Comparison of ENCODE assay signal across 17 cellular contexts in the genomic region with DNA sequence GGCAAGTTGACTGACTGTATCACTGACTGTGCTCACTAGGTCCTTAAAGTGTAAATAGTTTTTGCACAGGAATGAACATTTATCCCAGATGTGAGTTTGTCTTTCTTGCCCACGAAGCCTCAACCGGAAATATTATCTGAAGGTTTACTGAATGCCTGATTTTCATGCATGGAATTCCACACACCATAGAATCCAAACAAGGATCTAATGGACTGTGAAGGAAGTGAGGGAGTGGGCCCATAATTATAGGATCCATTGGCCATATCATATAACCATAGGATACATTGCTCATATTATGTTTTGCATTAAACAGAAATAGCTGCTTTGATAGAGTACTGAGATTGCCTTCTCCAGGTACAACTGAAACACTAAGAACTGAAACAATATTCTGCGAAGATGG.
DNase-seq lines count a peak whose midpoint lies in the region; ATAC-seq and TF ChIP-seq lines count a peak whose summit lies in the region.
"Had no signal": no experiment of that assay in that cellular context is flagged by ENCODE, and none has a peak within 500 bp of the region (broad histone marks: within the 10 kb centered on the region; RNA-seq: fewer than 3 reads in every experiment).

No MANE protein-coding gene starts in this region.

- H3K27ac Mint-ChIP-seq in osteocyte (ENCODE audit: unreplicated experiment): no peak overlapping the region
- H3K27ac Mint-ChIP-seq: B cell; CD4-positive, alpha-beta T cell; CD8-positive, alpha-beta T cell had no signal

- H2AFZ ChIP-seq in PC-9: 0 out of 2 replicates have a peak overlapping the region, but pooled peaks have one; percentile 31

- H3K4me1 ChIP-seq in PC-9 (replicated peaks; ENCODE audit: insufficient read depth): no peaks in the 10 kb centered on the region
- H3K4me1 ChIP-seq: A549; BLaER1 treated with 17β-estradiol and CSF1 and Interleukin-3, amounts not matched to agents 10 nM and 100 nM; Caco-2 had no signal

- no peaks in the 10 kb centered on the region for H3K27me3 ChIP-seq in PC-9 (ENCODE audit: insufficient read depth, low read depth)
- H3K27me3 ChIP-seq: BLaER1 treated with 17β-estradiol and CSF1 and Interleukin-3, amounts not matched to agents 10 nM and 100 nM had no signal

- no peaks in the 10 kb centered on the region for H3K4me1 Mint-ChIP-seq in osteocyte (ENCODE audit: unreplicated experiment)
- H3K4me1 Mint-ChIP-seq: B cell had no signal

- H3K9me3 ChIP-seq in PC-9 (ENCODE audit: insufficient read depth, low read depth): no peaks in the 10 kb centered on the region
- H3K9me3 ChIP-seq: A549; BLaER1 treated with 17β-estradiol and CSF1 and Interleukin-3, amounts not matched to agents 10 nM and 100 nM; Caco-2 had no signal

- no peak overlapping the region for H3K4me3 ChIP-seq in PC-9
- H3K4me3 ChIP-seq: A549; BLaER1 treated with 17β-estradiol and CSF1 and Interleukin-3, amounts not matched to agents 10 nM and 100 nM had no signal

- intact Hi-C loops in PC-9 (cut with micrococcal nuclease; ENCODE audit: unreplicated experiment): no loop called here

- POLR2A ChIA-PET in PC-9 (lab: Charles Lee; ENCODE audit: unreplicated experiment): no interaction called here

- H4K20me1 ChIP-seq in PC-9 (ENCODE audit: insufficient read depth): no peaks in the 10 kb centered on the region
- H4K20me1 ChIP-seq: BLaER1 treated with 17β-estradiol and CSF1 and Interleukin-3, amounts not matched to agents 10 nM and 100 nM had no signal

- DNase-seq in NCI-H748 (lab: John Stamatoyannopoulos, UW; ENCODE audit: unreplicated experiment): peak; percentile 5
- DNase-seq in NCI-H748 treated with DMSO at 0.1 percent for 48 hours (lab: John Stamatoyannopoulos, UW): no peak
- no peak for DNase-seq in PC-9
- no peak for DNase-seq in osteocyte (ENCODE audit: extremely low spot score, unreplicated experiment)
- DNase-seq: AML-193; Caco-2; Calu3; CD4-positive, alpha-beta T cell; CD8-positive, alpha-beta T cell; DMS79 treated with DMSO at 0.1 percent for 48 hours; GF-D8 had no signal

- no TSS peak for BruUV-seq in PC-9 (replicated peaks; lab: Mats Ljungman, UMichigan)

- no peak for TF ChIP-seq CTCF in PC-9 (conservative IDR thresholded peaks at IDR 0.05)
- no peak for TF ChIP-seq CTCF in osteocyte (IDR thresholded peaks at IDR 0.05)

- H3K4me2 ChIP-seq in PC-9: no peak overlapping the region
- H3K4me2 ChIP-seq: A549; BLaER1 treated with 17β-estradiol and CSF1 and Interleukin-3, amounts not matched to agents 10 nM and 100 nM had no signal

- no peak overlapping the region for H3K27ac ChIP-seq in PC-9
- H3K27ac ChIP-seq: 22Rv1; A549; BLaER1 treated with 17β-estradiol and CSF1 and Interleukin-3, amounts not matched to agents 10 nM and 100 nM; C4-2B had no signal

- no peaks in the 10 kb centered on the region for H3F3A ChIP-seq in PC-9 (ENCODE audit: insufficient read depth, low read depth)

- no peaks in the 10 kb centered on the region for H3K79me2 ChIP-seq in PC-9 (ENCODE audit: low read depth)

- no peaks in the 10 kb centered on the region for H3K9me2 ChIP-seq in PC-9 (ENCODE audit: insufficient read depth)

- no peak for ATAC-seq in HG03354 (IDR thresholded peaks at IDR 0.05; ENCODE audit: poor library complexity, severe bottlenecking, unreplicated experiment)
- ATAC-seq: A549; CD8-positive, alpha-beta T cell had no signal

- H3K36me3 ChIP-seq in PC-9 (ENCODE audit: low read depth): no peaks in the 10 kb centered on the region
- H3K36me3 ChIP-seq: BLaER1 treated with 17β-estradiol and CSF1 and Interleukin-3, amounts not matched to agents 10 nM and 100 nM had no signal

- no peaks in the 10 kb centered on the region for H3K9me3 Mint-ChIP-seq in osteocyte (ENCODE audit: unreplicated experiment)

- CTCF ChIA-PET in PC-9 (lab: Charles Lee): no interaction called here

- H3K4me3 Mint-ChIP-seq in osteocyte (ENCODE audit: unreplicated experiment): no peak overlapping the region
- H3K4me3 Mint-ChIP-seq: B cell; CD4-positive, alpha-beta T cell; CD8-positive, alpha-beta T cell had no signal

- peaks cover 4% of the 10 kb centered on the region for H3K27me3 Mint-ChIP-seq in osteocyte (ENCODE audit: unreplicated experiment)
- H3K27me3 Mint-ChIP-seq: B cell; CD4-positive, alpha-beta T cell had no signal

- no peaks in the 10 kb centered on the region for H3K36me3 Mint-ChIP-seq in osteocyte (ENCODE audit: unreplicated experiment)
- H3K36me3 Mint-ChIP-seq: CD8-positive, alpha-beta T cell had no signal
